ENCODE assay signal across 21 cellular contexts in the genomic region with DNA sequence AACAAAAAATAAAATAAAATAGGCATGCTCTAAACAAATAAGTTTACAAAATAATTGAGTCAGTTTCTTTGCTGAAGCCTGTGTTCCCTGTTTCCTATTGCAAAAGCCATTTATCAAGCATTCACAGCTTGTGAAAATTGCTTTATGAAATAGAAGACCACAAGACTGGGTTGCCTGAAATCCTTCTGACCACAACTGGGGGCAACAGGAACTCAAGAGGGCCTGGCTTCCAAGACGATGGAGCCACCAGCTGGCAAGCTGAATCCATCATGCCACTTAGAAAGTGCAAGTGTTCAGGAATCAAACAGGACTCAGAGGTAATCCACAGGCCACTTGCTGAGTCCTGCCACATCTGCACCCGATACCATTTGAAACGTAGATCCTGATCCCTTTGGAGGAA. TPM values are rescaled to one million over a fixed set of nuclear protein-coding genes. Genes with fewer than 3 reads are reported as not detected.
A peak's percentile ranks its signal among the peaks of the same experiment; 100 is the strongest.
DNase-seq lines count a peak whose midpoint lies in the region; ATAC-seq and TF ChIP-seq lines count a peak whose summit lies in the region.
"Had no signal": no experiment of that assay in that cellular context is flagged by ENCODE, and none has a peak within 500 bp of the region (broad histone marks: within the 10 kb centered on the region; RNA-seq: fewer than 3 reads in every experiment).

No MANE protein-coding gene starts in this region.

- H3K27ac ChIP-seq in upper lobe of right lung = no peak overlapping the region
- H3K27ac ChIP-seq: KMS-11 had no signal

- intact Hi-C loops in upper lobe of right lung (cut with DNase I) = no loop called here

- DNase-seq in NCI-H524 (lab: John Stamatoyannopoulos, UW) (peak; percentile 59 to 73), NCI-H524 treated with DMSO at 0.1 percent for 48 hours (lab: John Stamatoyannopoulos, UW) (no peak), MV-4-11 (lab: John Stamatoyannopoulos, UW) (peak; percentile 85), amniotic epithelial cell (ENCODE audit: low read depth) (peak; percentile 41), upper lobe of right lung (no peak), NK-92 (lab: John Stamatoyannopoulos, UW; ENCODE audit: unreplicated experiment) (no peak)
- DNase-seq in activated CD4-positive, alpha-beta T cell treated with anti-CD3 and anti-CD28 coated beads, Interleukin-2, amount 50 U/mL, for 48 hours = no peak
- DNase-seq: C1 segment of cervical spinal cord; CD8-positive, alpha-beta memory T cell; DMS53; EL; GOT3; NCI-H1105 treated with DMSO at 0.1 percent for 48 hours; NCI-H1694; NCI-H2081 treated with DMSO at 0.1 percent for 48 hours; NCI-H510A; NCI-H82 had no signal

- H3K27me3 ChIP-seq in upper lobe of right lung = no peaks in the 10 kb centered on the region

- ATAC-seq in upper lobe of right lung = peak; percentile 55
- no peak for ATAC-seq in HG02623 (IDR thresholded peaks at IDR 0.05; ENCODE audit: unreplicated experiment)
- ATAC-seq: HCT116, Right ventricle myocardium inferior had no signal

- no peaks in the 10 kb centered on the region for H3K9me3 ChIP-seq in upper lobe of right lung

- H3K4me3 ChIP-seq in upper lobe of right lung = no peak overlapping the region

- TF ChIP-seq CTCF in upper lobe of right lung (IDR thresholded peaks at IDR 0.05) = no peak

- H3K4me1 ChIP-seq in upper lobe of right lung = no peaks in the 10 kb centered on the region

- H3K36me3 ChIP-seq in upper lobe of right lung = no peaks in the 10 kb centered on the region

RNA-seq across cellular contexts. Expression of a gene that starts 0.8 kb away (rescaled TPM):
- 0.35 TPM for total RNA-seq in upper lobe of right lung
- total RNA-seq: CD8-positive, alpha-beta memory T cell; Right ventricle myocardium inferior had no signal

Comparison
In these comparisons a context has a peak if more than half of its experiments do, and no peak if none do; other contexts are left out.
1. DNase-seq: peak in NCI-H524 (2 of 2), MV-4-11 (single experiment) and amniotic epithelial cell (single experiment); none in NCI-H524 treated with DMSO at 0.1 percent for 48 hours (single experiment), upper lobe of right lung (single experiment), activated CD4-positive, alpha-beta T cell treated with anti-CD3 and anti-CD28 coated beads, Interleukin-2, amount 50 U/mL, for 48 hours (0 of 2) and NK-92 (single experiment).